ENCODE assay signal across 1 cellular context in genomic region chr12:51954465-51955361, GRCh38.
TF ChIP-seq lines count a peak whose summit lies in the region.

No MANE protein-coding gene starts in this region.

TF ChIP-seq in endothelial cell of umbilical vein, 7 proteins besides CTCF, POLR2A, EP300 and RAD21:
- TF ChIP-seq EZH2 (IDR thresholded peaks at IDR 0.05; ENCODE audit: borderline replicate concordance, low read depth, low read length, severe bottlenecking) (no peak), MYC (IDR thresholded peaks at IDR 0.05; ENCODE audit: low read depth, low read length) (no peak), POLR2AphosphoS5 (IDR thresholded peaks at IDR 0.05; ENCODE audit: insufficient read depth, low read depth, low read length) (no peak), MAX (IDR thresholded peaks at IDR 0.05; ENCODE audit: insufficient read depth, insufficient read length) (no peak), JUN (IDR thresholded peaks at IDR 0.05; ENCODE audit: borderline replicate concordance, insufficient read depth, insufficient read length, low read depth) (no peak), FOS (IDR thresholded peaks at IDR 0.05; ENCODE audit: borderline replicate concordance, insufficient read depth, low read length) (no peak), GATA2 (IDR thresholded peaks at IDR 0.05; ENCODE audit: insufficient read depth, insufficient read length, low read depth, low read length) (no peak)
